10 cellular contexts compared by ENCODE assay signal in the genomic region with DNA sequence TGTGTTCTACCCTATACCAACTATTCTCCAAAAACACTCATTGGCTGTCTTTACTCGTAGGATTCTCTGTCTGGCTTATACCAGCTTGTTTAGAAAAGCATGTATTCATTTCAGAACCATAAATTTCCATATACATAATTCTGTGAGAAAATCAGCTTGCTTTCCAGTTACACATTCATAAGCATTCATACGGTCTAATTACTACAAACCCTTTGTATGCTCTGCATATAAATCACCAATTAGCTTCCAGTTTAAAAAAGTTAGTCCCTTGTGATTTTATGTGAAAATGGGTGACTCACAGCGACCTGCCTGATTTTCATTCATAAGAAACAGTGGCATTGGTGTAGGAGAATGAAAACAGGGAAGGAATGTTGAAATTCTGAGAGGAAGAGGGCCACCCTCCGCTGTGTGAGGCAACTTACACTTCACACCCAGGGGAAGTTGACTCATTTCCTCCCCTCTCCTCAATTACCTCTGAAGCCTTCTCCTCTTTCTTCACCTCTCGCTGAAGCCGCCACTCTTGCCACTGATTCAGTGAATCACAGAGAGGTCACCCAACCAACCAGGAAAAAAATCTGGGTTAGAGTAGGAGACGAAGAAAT.
DNase-seq lines count a peak whose midpoint lies in the region; ATAC-seq, FAIRE-seq and TF ChIP-seq lines count a peak whose summit lies in the region.
"Had no signal": no experiment of that assay in that cellular context is flagged by ENCODE, and none has a peak within 500 bp of the region (broad histone marks: within the 10 kb centered on the region; RNA-seq: fewer than 3 reads in every experiment).

No MANE protein-coding gene starts in this region.

- peaks cover 43% of the 10 kb centered on the region for H3K27me3 Mint-ChIP-seq in activated CD8-positive, alpha-beta memory T cell treated with anti-CD3 and anti-CD28 coated beads, Interleukin-2, amount 10 ng/mL, durations not matched to agents 7 days and 5 days
- H3K27me3 Mint-ChIP-seq: activated B cell treated with CpG ODN at 0.5 μM for 24 hours had no signal

- no peaks in the 10 kb centered on the region for H3K9me2 ChIP-seq in SK-N-SH

- no peak overlapping the region for H3K27ac ChIP-seq in SK-N-SH (ENCODE audit: low read depth in 2 of 2, low read length in 1 of 2)

- H3K9me3 Mint-ChIP-seq in activated CD8-positive, alpha-beta memory T cell treated with anti-CD3 and anti-CD28 coated beads, Interleukin-2, amount 10 ng/mL, durations not matched to agents 7 days and 5 days (ENCODE audit: low read depth) = no peaks in the 10 kb centered on the region

- H3K27me3 ChIP-seq in SK-N-SH (ENCODE audit: insufficient read depth) = no peaks in the 10 kb centered on the region
- peaks cover 9% of the 10 kb centered on the region for H3K27me3 ChIP-seq in skeletal muscle satellite cell (ENCODE audit: control insufficient read depth, insufficient read depth, low read length)

- TF ChIP-seq RAD21 in SK-N-SH (IDR thresholded peaks at IDR 0.05; ENCODE audit: low read length) = no peak

- no peak for TF ChIP-seq CTCF in SK-N-SH (IDR thresholded peaks at IDR 0.05)
- no peak for TF ChIP-seq CTCF in fibroblast of the aortic adventitia (IDR thresholded peaks at IDR 0.05; ENCODE audit: insufficient read depth, low read length)

- no peaks in the 10 kb centered on the region for H4K20me1 ChIP-seq in SK-N-SH (ENCODE audit: insufficient read depth)

- H3K4me3 Mint-ChIP-seq in activated CD8-positive, alpha-beta memory T cell treated with anti-CD3 and anti-CD28 coated beads, Interleukin-2, amount 10 ng/mL, durations not matched to agents 7 days and 5 days = no peak overlapping the region
- H3K4me3 Mint-ChIP-seq: activated B cell treated with CpG ODN at 0.5 μM for 24 hours, nephron had no signal

- WGBS in SK-N-SH (ENCODE audit: low lambda C conversion rate) = 16% methylated on average over 7 of the region's 7 CpGs

- no peaks in the 10 kb centered on the region for H3K36me3 ChIP-seq in SK-N-SH (replicated peaks in 1 of 2; ENCODE audit: control insufficient read depth in 1 of 2, insufficient read depth in 2 of 2, low read length in 1 of 2)
- no peaks in the 10 kb centered on the region for H3K36me3 ChIP-seq in skeletal muscle satellite cell (ENCODE audit: insufficient read depth, low read length)

- FAIRE-seq in GM12892 (lab: Jason Lieb, UNC) = no peak

- peaks cover 4 to 6% of the 10 kb centered on the region in 2 experiments; a peak in 1 of 4 replicates for H3K4me1 ChIP-seq in SK-N-SH (ENCODE audit: control insufficient read depth in 1 of 2, insufficient read depth in 2 of 2, low read depth in 1 of 2, low read length in 1 of 2)
- peaks cover 15% of the 10 kb centered on the region for H3K4me1 ChIP-seq in skeletal muscle satellite cell (ENCODE audit: control insufficient read depth, insufficient read depth, low read length)

- H3K4me2 ChIP-seq in SK-N-SH (peak overlapping the region; percentile 28; the same call in 1 of the 2 replicates), skeletal muscle satellite cell (ENCODE audit: low read length) (peak overlapping the region; percentile 9)

- peaks cover 13% of the 10 kb centered on the region for H3K4me1 Mint-ChIP-seq in activated CD8-positive, alpha-beta memory T cell treated with anti-CD3 and anti-CD28 coated beads, Interleukin-2, amount 10 ng/mL, durations not matched to agents 7 days and 5 days
- H3K4me1 Mint-ChIP-seq: nephron had no signal

- H3K9ac ChIP-seq in SK-N-SH (no peak overlapping the region), skeletal muscle satellite cell (ENCODE audit: low read depth, low read length) (no peak overlapping the region)

- no peaks in the 10 kb centered on the region for H3K79me2 ChIP-seq in SK-N-SH (ENCODE audit: insufficient read depth)

- H3K9me3 ChIP-seq in SK-N-SH = no peaks in the 10 kb centered on the region
- no peaks in the 10 kb centered on the region for H3K9me3 ChIP-seq in skeletal muscle satellite cell (replicated peaks; ENCODE audit: low read length)

- peaks cover 5% of the 10 kb centered on the region for H3F3A ChIP-seq in SK-N-SH (replicated peaks; ENCODE audit: insufficient read depth)

- ATAC-seq in activated CD8-positive, alpha-beta memory T cell treated with anti-CD3 and anti-CD28 coated beads, Interleukin-2, amount 10 ng/mL, durations not matched to agents 7 days and 5 days = peak; percentile 76

- POLR2A ChIA-PET in SK-N-SH (lab: Yijun Ruan, JAX) = no interaction called here

- CTCF ChIA-PET in activated CD8-positive, alpha-beta memory T cell treated with anti-CD3 and anti-CD28 coated beads, Interleukin-2, amount 10 ng/mL, durations not matched to agents 7 days and 5 days (lab: Charles Lee) = interaction anchor here (0.7 kb wide), 1 partner anchor 24 kb away, joined by 3 read pairs; no protein-coding TSS in a partner anchor
- CTCF ChIA-PET in SK-N-SH (lab: Yijun Ruan, JAX) = no interaction called here

- no peak overlapping the region for H3K4me3 ChIP-seq in SK-N-SH (ENCODE audit: low read depth in 2 of 2, low read length in 1 of 2)
- no peak overlapping the region for H3K4me3 ChIP-seq in fibroblast of the aortic adventitia (ENCODE audit: low read depth, low read length)
- H3K4me3 ChIP-seq in skeletal muscle satellite cell (ENCODE audit: low read length) = no peak overlapping the region

- no peak for DNase-seq in activated CD8-positive, alpha-beta memory T cell treated with anti-CD3 and anti-CD28 coated beads, Interleukin-2, amount 10 ng/mL, durations not matched to agents 7 days and 5 days
- DNase-seq in activated CD8-positive, alpha-beta memory T cell treated with anti-CD3 and anti-CD28 coated beads, Interleukin-2, amount 50 U/mL, for 48 hours = no peak
- no peak for DNase-seq in SK-N-SH
- DNase-seq in fibroblast of the aortic adventitia (ENCODE audit: low read depth) = peak; percentile 70
- DNase-seq in GM12892 (ENCODE audit: insufficient read length) = no peak
- DNase-seq in DMS 273 (lab: John Stamatoyannopoulos, UW; ENCODE audit: unreplicated experiment) = no peak
- no peak for DNase-seq in mucosa of gallbladder (ENCODE audit: low spot score)
- DNase-seq: activated B cell treated with CpG ODN at 0.5 μM for 24 hours had no signal

- no peaks in the 10 kb centered on the region for H3K36me3 Mint-ChIP-seq in activated CD8-positive, alpha-beta memory T cell treated with anti-CD3 and anti-CD28 coated beads, Interleukin-2, amount 10 ng/mL, durations not matched to agents 7 days and 5 days

- no peak for TF ChIP-seq EP300 in SK-N-SH (IDR thresholded peaks at IDR 0.05; ENCODE audit: borderline replicate concordance in 1 of 2, low read depth in 1 of 2, low read length in 1 of 2)

- no peak for TF ChIP-seq POLR2A in GM12892 (IDR thresholded peaks at IDR 0.05; ENCODE audit: low read depth, low read length)

- H3K27ac Mint-ChIP-seq in activated CD8-positive, alpha-beta memory T cell treated with anti-CD3 and anti-CD28 coated beads, Interleukin-2, amount 10 ng/mL, durations not matched to agents 7 days and 5 days = no peak overlapping the region
- H3K27ac Mint-ChIP-seq: activated B cell treated with CpG ODN at 0.5 μM for 24 hours, nephron had no signal

- H2AFZ ChIP-seq in SK-N-SH (ENCODE audit: low read depth) = no peak overlapping the region

TF ChIP-seq in SK-N-SH, 30 proteins besides CTCF, POLR2A, EP300 and RAD21:
- TF ChIP-seq EZH2phosphoT487 (IDR thresholded peaks at IDR 0.05; ENCODE audit: borderline replicate concordance, low read depth) (no peak), NFIC (IDR thresholded peaks at IDR 0.05; ENCODE audit: borderline replicate concordance) (no peak), MXI1 (IDR thresholded peaks at IDR 0.05; ENCODE audit: low read depth, low read length) (no peak), MEF2A (IDR thresholded peaks at IDR 0.05; ENCODE audit: borderline replicate concordance, low read depth) (no peak)
